ENCODE assay signal across 23 cellular contexts in the genomic region with DNA sequence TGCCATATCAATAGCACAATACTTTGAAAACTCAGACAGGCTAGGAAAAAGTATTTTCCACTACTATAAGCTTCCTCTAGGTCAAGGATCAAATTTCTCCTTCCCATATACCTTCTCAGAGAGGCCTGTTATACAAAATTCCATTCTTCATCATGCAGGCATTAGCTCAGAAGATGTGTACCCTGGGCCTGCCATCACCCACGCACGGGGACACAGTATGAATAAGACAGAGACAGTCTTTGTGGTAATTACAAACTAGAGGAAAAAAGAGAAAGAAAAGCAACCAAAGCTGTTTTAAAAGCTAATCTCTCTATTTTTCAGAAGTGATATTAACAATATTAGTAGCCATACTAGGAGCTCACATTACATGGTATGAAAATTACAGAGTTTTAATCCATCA.
DNase-seq lines count a peak whose midpoint lies in the region; TF ChIP-seq lines count a peak whose summit lies in the region.
"Had no signal": no experiment of that assay in that cellular context is flagged by ENCODE, and none has a peak within 500 bp of the region (broad histone marks: within the 10 kb centered on the region; RNA-seq: fewer than 3 reads in every experiment).

No MANE protein-coding gene starts in this region.

- H3K27me3 Mint-ChIP-seq in T-helper 2 cell treated with Interferon-gamma antibody and Interleukin-4, amounts not matched to agents 5 μg/mL and 100 μg/mL, for 36 hours (ENCODE audit: low read depth): no peaks in the 10 kb centered on the region
- no peaks in the 10 kb centered on the region for H3K27me3 Mint-ChIP-seq in CD4-positive, alpha-beta memory T cell
- no peaks in the 10 kb centered on the region for H3K27me3 Mint-ChIP-seq in activated naive CD8-positive, alpha-beta T cell treated with anti-CD3 and anti-CD28 coated beads for 36 hours

- no peaks in the 10 kb centered on the region for H3K9me3 ChIP-seq in CD4-positive, alpha-beta memory T cell (ENCODE audit: control insufficient read depth in 1 of 2, low read length in 2 of 2)
- H3K9me3 ChIP-seq in tibial nerve: no peaks in the 10 kb centered on the region

- CTCF ChIA-PET in CD4-positive, alpha-beta memory T cell (lab: Charles Lee; ENCODE audit: partially characterized antibody): interaction anchor here (2.3 kb wide), 1 partner anchor 26 kb away, joined by 7 read pairs; no protein-coding TSS in a partner anchor

- no peaks in the 10 kb centered on the region for H3K36me3 ChIP-seq in CD4-positive, alpha-beta memory T cell (ENCODE audit: insufficient read depth, low read length)
- no peaks in the 10 kb centered on the region for H3K36me3 ChIP-seq in tibial nerve

- H3K27ac ChIP-seq in CD4-positive, alpha-beta memory T cell (ENCODE audit: low read depth, low read length): no peak overlapping the region
- H3K27ac ChIP-seq in tibial nerve: no peak overlapping the region
- H3K27ac ChIP-seq: epithelial cell of prostate, foreskin keratinocyte had no signal

- intact Hi-C loops in CD4-positive, alpha-beta memory T cell (cut with micrococcal nuclease): no loop called here

- peak overlapping the region; percentile 38 for H3K27ac Mint-ChIP-seq in T-helper 2 cell treated with Interferon-gamma antibody and Interleukin-4, amounts not matched to agents 5 μg/mL and 100 μg/mL, for 36 hours
- H3K27ac Mint-ChIP-seq in CD4-positive, alpha-beta memory T cell: peak overlapping the region in 4 of 7 donors; percentile 20 to 85 (median 28)
- peak overlapping the region; percentile 40 for H3K27ac Mint-ChIP-seq in activated naive CD8-positive, alpha-beta T cell treated with anti-CD3 and anti-CD28 coated beads for 36 hours

- H3K4me1 Mint-ChIP-seq in T-helper 2 cell treated with Interferon-gamma antibody and Interleukin-4, amounts not matched to agents 5 μg/mL and 100 μg/mL, for 36 hours (ENCODE audit: low read depth): peaks cover 30% of the 10 kb centered on the region
- H3K4me1 Mint-ChIP-seq in CD4-positive, alpha-beta memory T cell: peaks cover 24 to 40% (median 27%) of the 10 kb centered on the region in 4 donors
- H3K4me1 Mint-ChIP-seq in activated naive CD8-positive, alpha-beta T cell treated with anti-CD3 and anti-CD28 coated beads for 36 hours: peaks cover 30% of the 10 kb centered on the region

- TF ChIP-seq POLR2A in tibial nerve (IDR thresholded peaks at IDR 0.05): no peak

- no peaks in the 10 kb centered on the region for H3K27me3 ChIP-seq in CD4-positive, alpha-beta memory T cell (ENCODE audit: insufficient read depth, low read length)
- H3K27me3 ChIP-seq in tibial nerve: no peaks in the 10 kb centered on the region
- H3K27me3 ChIP-seq: dorsolateral prefrontal cortex, foreskin keratinocyte had no signal

- WGBS in tibial nerve, 2 donors: 58 to 69% methylated on average over 2 of the region's 2 CpGs

- H3K4me3 Mint-ChIP-seq in T-helper 2 cell treated with Interferon-gamma antibody and Interleukin-4, amounts not matched to agents 5 μg/mL and 100 μg/mL, for 36 hours: no peak overlapping the region
- H3K4me3 Mint-ChIP-seq in CD4-positive, alpha-beta memory T cell: no peak overlapping the region
- H3K4me3 Mint-ChIP-seq in activated naive CD8-positive, alpha-beta T cell treated with anti-CD3 and anti-CD28 coated beads for 36 hours: peak overlapping the region; percentile 5

- H3K9me3 Mint-ChIP-seq in T-helper 2 cell treated with Interferon-gamma antibody and Interleukin-4, amounts not matched to agents 5 μg/mL and 100 μg/mL, for 36 hours: no peaks in the 10 kb centered on the region
- H3K9me3 Mint-ChIP-seq in CD4-positive, alpha-beta memory T cell: peaks cover 0 to 4% (median 0%) of the 10 kb centered on the region in 8 donors
- peaks cover 4% of the 10 kb centered on the region for H3K9me3 Mint-ChIP-seq in activated naive CD8-positive, alpha-beta T cell treated with anti-CD3 and anti-CD28 coated beads for 36 hours

- peaks cover 22% of the 10 kb centered on the region for H3K4me1 ChIP-seq in CD4-positive, alpha-beta memory T cell (ENCODE audit: insufficient read depth, low read length)
- peaks cover 0 to 25% (median 5%) of the 10 kb centered on the region in 4 donors for H3K4me1 ChIP-seq in tibial nerve
- H3K4me1 ChIP-seq: foreskin keratinocyte had no signal

- no peak for TF ChIP-seq EP300 in tibial nerve (IDR thresholded peaks at IDR 0.05)

- no peak overlapping the region for H3K4me3 ChIP-seq in CD4-positive, alpha-beta memory T cell (ENCODE audit: low read length in 2 of 2)
- H3K4me3 ChIP-seq in tibial nerve: no peak overlapping the region
- H3K4me3 ChIP-seq: dorsolateral prefrontal cortex had no signal

- DNase-seq in T-helper 2 cell treated with Interferon-gamma antibody and Interleukin-4, amounts not matched to agents 5 μg/mL and 100 μg/mL, for 36 hours (ENCODE audit: low spot score): peak; percentile 35
- DNase-seq in T-helper 2 cell (no peak), tibial nerve (ENCODE audit: low spot score in 2 of 2) (no peak), ecto neural progenitor cell (ENCODE audit: low spot score) (no peak), GM19238 (ENCODE audit: insufficient read length, low spot score) (no peak)
- DNase-seq in CD4-positive, alpha-beta memory T cell: no peak
- DNase-seq in activated naive CD8-positive, alpha-beta T cell treated with anti-CD3 and anti-CD28 coated beads for 36 hours: no peak
- DNase-seq in stimulated activated CD4-positive, alpha-beta T cell treated with anti-CD3 and anti-CD28 coated beads, Interleukin-4, amount 100 ng/mL, for 24 hours: peak; percentile 46
- DNase-seq: 8988T; activated effector memory CD4-positive, alpha-beta T cell treated with Interleukin-2 at 50 U/mL for 16 hours; AML-193; DMS79; foreskin keratinocyte; GOT3; hippocampal formation; KG1; left ventricle myocardium superior; NCI-H1694 treated with DMSO at 0.1 percent for 48 hours; NCI-H748 treated with DMSO at 0.1 percent for 48 hours; Right ventricle myocardium superior; SW 1271 had no signal

- TF ChIP-seq CTCF in tibial nerve (IDR thresholded peaks at IDR 0.05): no peak

- POLR2A ChIA-PET in CD4-positive, alpha-beta memory T cell (lab: Charles Lee; ENCODE audit: partially characterized antibody): interaction anchor here (2.2 kb wide), 1 partner anchor 10 kb away, joined by 9 read pairs; no protein-coding TSS in a partner anchor

- H3K36me3 Mint-ChIP-seq in T-helper 2 cell treated with Interferon-gamma antibody and Interleukin-4, amounts not matched to agents 5 μg/mL and 100 μg/mL, for 36 hours (ENCODE audit: low read depth): peaks cover 22% of the 10 kb centered on the region
- peaks cover 17 to 30% of the 10 kb centered on the region in 2 donors for H3K36me3 Mint-ChIP-seq in CD4-positive, alpha-beta memory T cell
- H3K36me3 Mint-ChIP-seq in activated naive CD8-positive, alpha-beta T cell treated with anti-CD3 and anti-CD28 coated beads for 36 hours: peaks cover 38% of the 10 kb centered on the region

Comparison
In these comparisons a context has a peak if more than half of its experiments do, and no peak if none do; other contexts are left out.
1. DNase-seq: peak in T-helper 2 cell treated with Interferon-gamma antibody and Interleukin-4, amounts not matched to agents 5 μg/mL and 100 μg/mL, for 36 hours (single experiment) and stimulated activated CD4-positive, alpha-beta T cell treated with anti-CD3 and anti-CD28 coated beads, Interleukin-4, amount 100 ng/mL, for 24 hours (single experiment); none in T-helper 2 cell (0 of 5), CD4-positive, alpha-beta memory T cell (0 of 5), activated naive CD8-positive, alpha-beta T cell treated with anti-CD3 and anti-CD28 coated beads for 36 hours (single experiment), tibial nerve (0 of 2), ecto neural progenitor cell (single experiment) and GM19238 (single experiment).
2. Peak in every context shown above with its lines, with median percentiles within 50 percentile points of each other: H3K27ac Mint-ChIP-seq.